Comparison of ENCODE assay signal across 15 cellular contexts in genomic region chr17:13362341-13363122, GRCh38.
DNase-seq lines count a peak whose midpoint lies in the region; ATAC-seq and TF ChIP-seq lines count a peak whose summit lies in the region.
"Had no signal": no experiment of that assay in that cellular context is flagged by ENCODE, and none has a peak within 500 bp of the region (broad histone marks: within the 10 kb centered on the region; RNA-seq: fewer than 3 reads in every experiment).

No MANE protein-coding gene starts in this region.

- intact Hi-C loops in mammary epithelial cell (cut with micrococcal nuclease): no loop called here
- intact Hi-C loops in lower lobe of right lung (cut with DNase I): no loop called here
- intact Hi-C loops in esophagus squamous epithelium (cut with DNase I): no loop called here
- intact Hi-C loops in activated naive CD4-positive, alpha-beta T cell treated with anti-CD3 and anti-CD28 coated beads for 36 hours (cut with micrococcal nuclease): no loop called here

- no peaks in the 10 kb centered on the region for H3K4me1 ChIP-seq in mammary epithelial cell (ENCODE audit: insufficient read depth, low read length)
- no peaks in the 10 kb centered on the region for H3K4me1 ChIP-seq in lower lobe of right lung
- no peaks in the 10 kb centered on the region for H3K4me1 ChIP-seq in esophagus squamous epithelium
- H3K4me1 ChIP-seq: foreskin keratinocyte had no signal

- H3K4me1 Mint-ChIP-seq in activated naive CD4-positive, alpha-beta T cell treated with anti-CD3 and anti-CD28 coated beads for 36 hours (ENCODE audit: low read depth): no peaks in the 10 kb centered on the region
- H3K4me1 Mint-ChIP-seq: CD4-positive, CD25-positive, alpha-beta regulatory T cell had no signal

- no peak overlapping the region for H2AFZ ChIP-seq in mammary epithelial cell (ENCODE audit: low read depth, low read length)

- no peak for ATAC-seq in lower lobe of right lung
- ATAC-seq: foreskin keratinocyte had no signal

- H3K36me3 ChIP-seq in mammary epithelial cell (ENCODE audit: insufficient read depth, low read length) (no peaks in the 10 kb centered on the region), lower lobe of right lung (no peaks in the 10 kb centered on the region), esophagus squamous epithelium (no peaks in the 10 kb centered on the region)

- in situ Hi-C loops in mammary epithelial cell (cut with MboI; ENCODE audit: low sequenced_read_pairs in 2 of 2): no loop called here

- peak; percentile 60 for DNase-seq in AG10803 (ENCODE audit: low read depth)
- DNase-seq in LHCN-M2 (ENCODE audit: low read depth): peak; percentile 90
- peak; percentile 35 for DNase-seq in mammary epithelial cell
- DNase-seq in lower lobe of right lung: no peak
- DNase-seq in esophagus squamous epithelium (lab: John Stamatoyannopoulos, UW): no peak
- DNase-seq in activated naive CD4-positive, alpha-beta T cell treated with anti-CD3 and anti-CD28 coated beads for 36 hours: no peak
- no peak for DNase-seq in activated CD4-positive, alpha-beta T cell treated with anti-CD3 and anti-CD28 coated beads for 1 hour
- no peak for DNase-seq in mesenteric fat pad (ENCODE audit: low spot score)
- DNase-seq: activated CD8-positive, alpha-beta memory T cell treated with anti-CD3 and anti-CD28 coated beads for 24 hours; activated naive CD4-positive, alpha-beta T cell treated with anti-CD3 and anti-CD28 coated beads, Interleukin-2, amount 50 U/mL, for 16 hours; CD4-positive, CD25-positive, alpha-beta regulatory T cell; foreskin keratinocyte; kidney; NCI-H2081 had no signal

- H4K20me1 ChIP-seq in mammary epithelial cell (ENCODE audit: insufficient read depth, low read length): no peaks in the 10 kb centered on the region

- no peak overlapping the region for H3K27ac Mint-ChIP-seq in activated naive CD4-positive, alpha-beta T cell treated with anti-CD3 and anti-CD28 coated beads for 36 hours
- H3K27ac Mint-ChIP-seq: CD4-positive, CD25-positive, alpha-beta regulatory T cell; T-helper 2 cell treated with Interferon-gamma antibody and Interleukin-4, amounts not matched to agents 5 μg/mL and 100 μg/mL, for 36 hours had no signal

- H3K27ac ChIP-seq in mammary epithelial cell (ENCODE audit: insufficient read depth, low read depth, low read length): no peak overlapping the region
- H3K27ac ChIP-seq in lower lobe of right lung: no peak overlapping the region
- H3K27ac ChIP-seq in esophagus squamous epithelium: no peak overlapping the region
- H3K27ac ChIP-seq: foreskin keratinocyte had no signal

- CTCF ChIA-PET in mammary epithelial cell (lab: Charles Lee; ENCODE audit: low non-redundant PET): no interaction called here
- CTCF ChIA-PET in activated naive CD4-positive, alpha-beta T cell treated with anti-CD3 and anti-CD28 coated beads for 36 hours (lab: Charles Lee): no interaction called here

- H3K27me3 ChIP-seq in mammary epithelial cell (ENCODE audit: insufficient read depth, low read length): no peaks in the 10 kb centered on the region
- H3K27me3 ChIP-seq in lower lobe of right lung (ENCODE audit: low read depth): no peaks in the 10 kb centered on the region
- H3K27me3 ChIP-seq in esophagus squamous epithelium: peaks cover 0 to 20% (median 0%) of the 10 kb centered on the region in 4 donors
- H3K27me3 ChIP-seq: foreskin keratinocyte had no signal

- no peak overlapping the region for H3K9ac ChIP-seq in mammary epithelial cell (ENCODE audit: insufficient read depth, low read length)

- H3K36me3 Mint-ChIP-seq in activated naive CD4-positive, alpha-beta T cell treated with anti-CD3 and anti-CD28 coated beads for 36 hours (ENCODE audit: low read depth): no peaks in the 10 kb centered on the region
- H3K36me3 Mint-ChIP-seq: CD4-positive, CD25-positive, alpha-beta regulatory T cell had no signal

- H3K9me3 ChIP-seq in mammary epithelial cell (replicated peaks; ENCODE audit: insufficient read depth, low read length): no peaks in the 10 kb centered on the region
- no peaks in the 10 kb centered on the region for H3K9me3 ChIP-seq in lower lobe of right lung
- H3K9me3 ChIP-seq in esophagus squamous epithelium: no peaks in the 10 kb centered on the region

- no peak for TF ChIP-seq CTCF in AG10803 (conservative IDR thresholded peaks at IDR 0.05; ENCODE audit: low read length)
- no peak for TF ChIP-seq CTCF in mammary epithelial cell (conservative IDR thresholded peaks at IDR 0.05 in 1 of 2, IDR thresholded peaks at IDR 0.05 in 1 of 2; ENCODE audit: extremely low read depth in 1 of 2, insufficient read depth in 1 of 2, low read depth in 1 of 2, low read length in 2 of 2)
- TF ChIP-seq CTCF in lower lobe of right lung (IDR thresholded peaks at IDR 0.05): no peak
- TF ChIP-seq CTCF in esophagus squamous epithelium (IDR thresholded peaks at IDR 0.05): no peak

- H3K4me3 Mint-ChIP-seq in activated naive CD4-positive, alpha-beta T cell treated with anti-CD3 and anti-CD28 coated beads for 36 hours: no peak overlapping the region
- H3K4me3 Mint-ChIP-seq: CD4-positive, CD25-positive, alpha-beta regulatory T cell; T-helper 2 cell treated with Interferon-gamma antibody and Interleukin-4, amounts not matched to agents 5 μg/mL and 100 μg/mL, for 36 hours had no signal

- dilution Hi-C loops in mammary epithelial cell (cut with HindIII; ENCODE audit: low sequenced_read_pairs): no loop called here

- peak overlapping the region; percentile 29 for H3K4me3 ChIP-seq in AG10803 (ENCODE audit: low read length)
- H3K4me3 ChIP-seq in mammary epithelial cell (replicated peaks in 1 of 3; ENCODE audit: insufficient read depth in 1 of 3, low read depth in 2 of 3, low read length in 3 of 3): no peak overlapping the region
- H3K4me3 ChIP-seq in lower lobe of right lung: peak overlapping the region; percentile 14
- no peak overlapping the region for H3K4me3 ChIP-seq in esophagus squamous epithelium

- peaks cover 3% of the 10 kb centered on the region for H3K27me3 Mint-ChIP-seq in activated naive CD4-positive, alpha-beta T cell treated with anti-CD3 and anti-CD28 coated beads for 36 hours (ENCODE audit: low read depth)
- H3K27me3 Mint-ChIP-seq: CD4-positive, CD25-positive, alpha-beta regulatory T cell had no signal

- H3K9me3 Mint-ChIP-seq in activated naive CD4-positive, alpha-beta T cell treated with anti-CD3 and anti-CD28 coated beads for 36 hours: no peaks in the 10 kb centered on the region
- H3K9me3 Mint-ChIP-seq: CD4-positive, CD25-positive, alpha-beta regulatory T cell; T-helper 2 cell treated with Interferon-gamma antibody and Interleukin-4, amounts not matched to agents 5 μg/mL and 100 μg/mL, for 36 hours had no signal

- no peak for TF ChIP-seq POLR2A in esophagus squamous epithelium (IDR thresholded peaks at IDR 0.05)

- H3K79me2 ChIP-seq in mammary epithelial cell (ENCODE audit: insufficient read depth, low read length): no peaks in the 10 kb centered on the region

- no peak overlapping the region for H3K4me2 ChIP-seq in mammary epithelial cell (ENCODE audit: insufficient read depth, low read depth, low read length)

- no TSS peak for BruUV-seq in mammary epithelial cell (replicated peaks; lab: Mats Ljungman, UMichigan)

- WGBS in mammary epithelial cell (ENCODE audit: low coverage, missing lambda C conversion rate): 84% methylated on average over 8 of the region's 9 CpGs
- WGBS in esophagus squamous epithelium, 2 donors: 59 to 67% methylated on average over 8 to 9 of the region's 9 CpGs

Comparison
In these comparisons a context has a peak if more than half of its experiments do, and no peak if none do; other contexts are left out.
1. DNase-seq: peak in AG10803 (single experiment), LHCN-M2 (single experiment) and mammary epithelial cell (single experiment); none in lower lobe of right lung (single experiment), esophagus squamous epithelium (single experiment), activated naive CD4-positive, alpha-beta T cell treated with anti-CD3 and anti-CD28 coated beads for 36 hours (single experiment), activated CD4-positive, alpha-beta T cell treated with anti-CD3 and anti-CD28 coated beads for 1 hour (single experiment) and mesenteric fat pad (single experiment).
2. H3K4me3 ChIP-seq: peak in AG10803 (single experiment) and lower lobe of right lung (single experiment); none in mammary epithelial cell (0 of 3) and esophagus squamous epithelium (0 of 4).